Comparison of ENCODE assay signal across 8 cellular contexts in genomic region chr12:49296836-49297694, GRCh38. TPM values are rescaled to one million over a fixed set of nuclear protein-coding genes. Genes with fewer than 3 reads are reported as not detected.
DNase-seq lines count a peak whose midpoint lies in the region; ATAC-seq, FAIRE-seq and TF ChIP-seq lines count a peak whose summit lies in the region.

No MANE protein-coding gene starts in this region.

- H3K9me1 ChIP-seq in K562 (ENCODE audit: control insufficient read depth, insufficient read depth, low read length), result peaks cover 10% of the 10 kb centered on the region

- H3K4me3 ChIP-seq in BLaER1 (peak overlapping the region; percentile 51), HCT116 (replicated peaks in 1 of 2; ENCODE audit: low read depth in 1 of 2, low read length in 2 of 2) (peak overlapping the region; percentile 47 to 48), K562 (peak overlapping the region; percentile 43), lower lobe of right lung (peak overlapping the region; percentile 37)

- no peaks in the 10 kb centered on the region for H3K36me3 ChIP-seq in BLaER1
- no peaks in the 10 kb centered on the region for H3K36me3 ChIP-seq in HCT116 (ENCODE audit: control insufficient read depth in 1 of 2, insufficient read depth in 2 of 2, low read length in 2 of 2)
- no peaks in the 10 kb centered on the region for H3K36me3 ChIP-seq in K562 (ENCODE audit: control insufficient read depth, insufficient read depth, low read length)
- H3K36me3 ChIP-seq in lower lobe of right lung, result no peaks in the 10 kb centered on the region

- H3K9me2 ChIP-seq in HCT116 (ENCODE audit: insufficient read depth), result no peaks in the 10 kb centered on the region

- TF ChIP-seq POLR2A in HCT116 (IDR thresholded peaks at IDR 0.05; ENCODE audit: borderline replicate concordance, extremely low read depth, insufficient read depth, insufficient read length), result no peak
- no peak for TF ChIP-seq POLR2A in K562 (conservative IDR thresholded peaks at IDR 0.05)

- H3K79me2 ChIP-seq in HCT116 (ENCODE audit: insufficient read depth, low read length) (no peaks in the 10 kb centered on the region), K562 (ENCODE audit: control insufficient read depth, insufficient read depth, low read length) (no peaks in the 10 kb centered on the region)

- TF ChIP-seq CTCF in HCT116 (IDR thresholded peaks at IDR 0.05 in 2 of 3, conservative IDR thresholded peaks at IDR 0.05 in 1 of 3; ENCODE audit: borderline replicate concordance in 1 of 3, insufficient read depth in 1 of 3, low read depth in 2 of 3, low read length in 2 of 3) (peak in 2 of 3 experiments; percentile 20 to 34; a peak in 3 of 6 replicates), K562 (IDR thresholded peaks at IDR 0.05 in 2 of 3, conservative IDR thresholded peaks at IDR 0.05 in 1 of 3; ENCODE audit: insufficient read depth in 2 of 3, low read depth in 1 of 3, low read length in 3 of 3) (peak; percentile 35 to 66 (median 45); a peak in 5 of 6 replicates), lower lobe of right lung (IDR thresholded peaks at IDR 0.05) (peak; percentile 33)

- H3K27me3 ChIP-seq in BLaER1, result peaks cover 71% of the 10 kb centered on the region
- no peaks in the 10 kb centered on the region for H3K27me3 ChIP-seq in HCT116 (ENCODE audit: insufficient read depth, low read length)
- no peaks in the 10 kb centered on the region for H3K27me3 ChIP-seq in K562 (ENCODE audit: control insufficient read depth in 2 of 2, insufficient read depth in 2 of 2, low read length in 2 of 2)
- peaks cover 75% of the 10 kb centered on the region for H3K27me3 ChIP-seq in lower lobe of right lung (ENCODE audit: low read depth)

- CTCF ChIA-PET in HCT116 (lab: Charles Lee) (interaction anchor here (0.6 to 3.2 kb wide), 20 partner anchors 8 to 217 kb away, joined by 3 to 25 read pairs (median 4); partner anchors contain the start of genes C1QL4, DNAJC22, SPATS2 and TROAP), K562 (lab: Yijun Ruan, JAX; ENCODE audit: low intra/inter-chr PET ratio) (interaction anchor here (0.5 to 2.0 kb wide), 2 partner anchors 45 to 162 kb away, joined by 6 to 7 read pairs; no protein-coding TSS in a partner anchor)

- TF ChIP-seq RAD21 in HCT116 (IDR thresholded peaks at IDR 0.05; ENCODE audit: low read depth) (no peak), K562 (CRISPR knock-in tag; conservative IDR thresholded peaks at IDR 0.05 in 1 of 2, IDR thresholded peaks at IDR 0.05 in 1 of 2) (no peak; a peak in 1 of 4 replicates)

- H2AFZ ChIP-seq in HCT116 (ENCODE audit: low read depth, low read length, poor library complexity, severe bottlenecking) (peak overlapping the region; percentile 29), K562 (ENCODE audit: low read depth, low read length) (peak overlapping the region; percentile 92)

- intact Hi-C loops in HCT116 (cut with micrococcal nuclease), result no loop called here
- intact Hi-C loops in K562 (cut with micrococcal nuclease), result no loop called here
- intact Hi-C loops in lower lobe of right lung (cut with DNase I), result no loop called here

- H3K4me2 ChIP-seq in BLaER1 (peak overlapping the region; percentile 69), HCT116 (ENCODE audit: low read length) (peak overlapping the region; percentile 87), K562 (ENCODE audit: insufficient read depth, low read length) (peak overlapping the region; percentile 85)

- peak; percentile 83 for ATAC-seq in HCT116
- ATAC-seq in K562, result peak; percentile 92
- ATAC-seq in lower lobe of right lung, result peak; percentile 62 to 66
- no peak for ATAC-seq in HG02970 (IDR thresholded peaks at IDR 0.05; ENCODE audit: low FRiP score, unreplicated experiment)
- no peak for ATAC-seq in GM18873 (IDR thresholded peaks at IDR 0.05; ENCODE audit: low FRiP score, unreplicated experiment)

- RAD21 ChIA-PET in HCT116 (lab: Charles Lee; ENCODE audit: low non-redundant PET in 1 of 2, low total read pairs in 2 of 2, uncharacterized antibody in 2 of 2, unreplicated experiment in 2 of 2), result interaction anchor here (0.8 to 1.5 kb wide), 2 partner anchors 25 to 26 kb away, joined by 3 read pairs; partner anchors contain the start of gene TROAP (in 1 of the 2)

- DNase-seq in HCT116 (ENCODE audit: low read depth, low spot score) (peak; percentile 62), RCC 7860 (ENCODE audit: low spot score) (peak; percentile 34), K562 (ENCODE audit: extremely low read depth in 1 of 4, low spot score in 3 of 4) (peak; percentile 89 to 91 (median 90)), lower lobe of right lung (peak; percentile 57), cortex of kidney (lab: John Stamatoyannopoulos, UW) (no peak)

- FAIRE-seq in RCC 7860 (lab: Jason Lieb, UNC) (no peak), K562 (lab: Jason Lieb, UNC) (peak; percentile 74)

- peaks cover 34% of the 10 kb centered on the region for H3K4me1 ChIP-seq in BLaER1
- H3K4me1 ChIP-seq in HCT116 (ENCODE audit: control insufficient read depth in 1 of 2, insufficient read depth in 2 of 2, low read length in 2 of 2), result peaks cover 10 to 39% of the 10 kb centered on the region in 2 experiments; a peak in 3 of 4 replicates
- H3K4me1 ChIP-seq in K562 (replicated peaks in 1 of 2; ENCODE audit: control insufficient read depth in 2 of 2, insufficient read depth in 2 of 2, low read length in 2 of 2), result peaks cover 19 to 62% of the 10 kb centered on the region in 2 experiments; a peak in 4 of 5 replicates
- H3K4me1 ChIP-seq in lower lobe of right lung, result peaks cover 39% of the 10 kb centered on the region

- H3K9me3 ChIP-seq in BLaER1 (no peaks in the 10 kb centered on the region), HCT116 (ENCODE audit: control insufficient read depth in 1 of 2, insufficient read depth in 1 of 2, low read depth in 1 of 2, low read length in 2 of 2) (no peaks in the 10 kb centered on the region), K562 (replicated peaks; ENCODE audit: control insufficient read depth, insufficient read depth, low read depth, low read length) (no peaks in the 10 kb centered on the region), lower lobe of right lung (no peaks in the 10 kb centered on the region)

- 2% methylated on average over 58 of the region's 77 CpGs for WGBS in K562 (ENCODE audit: insufficient coverage, low coverage, missing lambda C conversion rate)

- BruUV-seq in HCT116 (replicated peaks; lab: Mats Ljungman, UMichigan) (TSS peak; percentile 65), K562 (replicated peaks; lab: Mats Ljungman, UMichigan) (no TSS peak)

- in situ Hi-C loops in K562 (cut with MboI), result no loop called here

- H3K9ac ChIP-seq in BLaER1 (no peak overlapping the region), HCT116 (ENCODE audit: low read length) (peak overlapping the region; percentile 32; the same call in 1 of the 2 replicates), K562 (ENCODE audit: insufficient read depth in 1 of 2, low read depth in 2 of 2, low read length in 2 of 2) (peak overlapping the region; percentile 16 to 89; a peak in 3 of 4 replicates)

- H3K27ac ChIP-seq in BLaER1 (no peak overlapping the region), HCT116 (ENCODE audit: low read depth, low read length) (no peak overlapping the region; the same call in 1 of the 2 replicates), K562 (ENCODE audit: extremely low read depth, low read depth, low read length) (no peak overlapping the region), lower lobe of right lung (no peak overlapping the region)

- H4K20me1 ChIP-seq in BLaER1 (peaks cover 31% of the 10 kb centered on the region), HCT116 (ENCODE audit: insufficient read depth) (no peaks in the 10 kb centered on the region), K562 (replicated peaks; ENCODE audit: control insufficient read depth, insufficient read depth, low read length) (no peaks in the 10 kb centered on the region)

- no peak for TF ChIP-seq EP300 in K562 (IDR thresholded peaks at IDR 0.05; ENCODE audit: low read length)

- POLR2A ChIA-PET in HCT116 (lab: Charles Lee), result interaction anchor here (0.6 to 1.6 kb wide), 8 partner anchors 8 to 255 kb away, joined by 3 to 13 read pairs (median 4); partner anchors contain the start of gene TROAP
- POLR2A ChIA-PET in K562 (lab: Yijun Ruan, JAX), result interaction anchor here (0.6 to 2.9 kb wide), 11 partner anchors 9 to 1370 kb away, joined by 3 to 10 read pairs (median 4); partner anchors contain the start of genes DNAJC22 and TROAP

RNA-seq across cellular contexts. Expression of gene PRPH, which starts 2.1 kb away (rescaled TPM):
- total RNA-seq in HCT116 (2021; ENCODE audit: unreplicated experiment), result 6.7 TPM
- 13.6 and 17.7 TPM in 2 replicates for polyA plus RNA-seq in HCT116 (2012)
- not detected in 2 replicates for total RNA-seq in K562 (2011; cell fraction: chromatin; rRNA removed; ENCODE audit: low replicate concordance)
- 0.13 and 0.67 TPM in 2 replicates for total RNA-seq in K562 (2011; cell fraction: nucleolus; rRNA removed)
- 0.81 TPM in 1 of 2 replicates, not detected in the other for total RNA-seq in K562 (2011; cell fraction: nucleoplasm; rRNA removed)
- 0.27 and 1.3 TPM in 2 replicates for total RNA-seq in K562 (2014; rRNA removed)
- total RNA-seq in K562 (2014; rRNA removed; fragmentation: Illumina TruSeq; extraction: Trizol), result 0.36 and 0.51 TPM in 2 replicates
- 0.41 TPM in 1 of 2 replicates, not detected in the other for total RNA-seq in K562 (2015; rRNA removed; fragmentation: Illumina TruSeq; extraction: Trizol)
- total RNA-seq in K562 (2021), result 0.81 and 1.6 TPM in 2 replicates
- polyA plus RNA-seq in K562 (2011; rRNA removed), result 0.71 and 1.4 TPM in 2 replicates
- 1.2 and 2.7 TPM in 2 replicates for polyA plus RNA-seq in K562 (2011; cell fraction: cytosol; rRNA removed)
- polyA plus RNA-seq in K562 (2011; cell fraction: nucleus; rRNA removed), result 0.65 and 1.4 TPM in 2 replicates
- 1.1 and 4.3 TPM in 2 replicates for polyA plus RNA-seq in K562 (2012)
- polyA plus RNA-seq in K562 (2014; fragmentation: Illumina TruSeq; extraction: Trizol), result 0.97 and 1.3 TPM in 2 replicates
- 1 to 10 TPM; 1.8 to 1.9 TPM for polyA plus RNA-seq in K562 (2014; fragmentation: Nextera tagmentation; extraction: Ambion mirVana)
- 1.3 TPM in 2 replicates for polyA plus RNA-seq in K562 (2014; rRNA removed)
- 0.84 TPM in 1 of 2 replicates, not detected in the other for polyA minus RNA-seq in K562 (2011; rRNA and poly(A)+ RNA removed)
- not detected in 2 replicates for polyA minus RNA-seq in K562 (2011; cell fraction: cytosol; rRNA and poly(A)+ RNA removed)
- polyA minus RNA-seq in K562 (2011; cell fraction: nucleus; rRNA and poly(A)+ RNA removed), result not detected in 2 replicates
- 1.0 TPM for total RNA-seq in lower lobe of right lung

RNA-seq across cellular contexts. Expression of gene TROAP, which starts 26.0 kb away (rescaled TPM):
- total RNA-seq in HCT116 (2021; ENCODE audit: unreplicated experiment), result 99.1 TPM
- 96.2 and 124 TPM in 2 replicates for polyA plus RNA-seq in HCT116 (2012)
- total RNA-seq in K562 (2011; cell fraction: chromatin; rRNA removed; ENCODE audit: low replicate concordance), result 116 and 289 TPM in 2 replicates
- total RNA-seq in K562 (2011; cell fraction: nucleolus; rRNA removed), result 173 and 178 TPM in 2 replicates
- 141 and 151 TPM in 2 replicates for total RNA-seq in K562 (2011; cell fraction: nucleoplasm; rRNA removed)
- total RNA-seq in K562 (2014; rRNA removed), result 60.4 and 60.8 TPM in 2 replicates
- total RNA-seq in K562 (2014; rRNA removed; fragmentation: Illumina TruSeq; extraction: Trizol), result 39.0 and 56.5 TPM in 2 replicates
- 59.2 and 59.8 TPM in 2 replicates for total RNA-seq in K562 (2015; rRNA removed; fragmentation: Illumina TruSeq; extraction: Trizol)
- 72.9 and 83.0 TPM in 2 replicates for total RNA-seq in K562 (2021)
- 46.4 and 61.0 TPM in 2 replicates for polyA plus RNA-seq in K562 (2011; rRNA removed)
- 34.7 and 45.0 TPM in 2 replicates for polyA plus RNA-seq in K562 (2011; cell fraction: cytosol; rRNA removed)
- polyA plus RNA-seq in K562 (2011; cell fraction: nucleus; rRNA removed), result 167 and 238 TPM in 2 replicates
- polyA plus RNA-seq in K562 (2012), result 67.5 and 72.2 TPM in 2 replicates
- 171 and 183 TPM in 2 replicates for polyA plus RNA-seq in K562 (2014; fragmentation: Illumina TruSeq; extraction: Trizol)
- polyA plus RNA-seq in K562 (2014; fragmentation: Nextera tagmentation; extraction: Ambion mirVana), result 10 to 100 TPM; 52.1 to 53.7 TPM
- polyA plus RNA-seq in K562 (2014; rRNA removed), result 101 and 112 TPM in 2 replicates
- 26.0 and 27.1 TPM in 2 replicates for polyA minus RNA-seq in K562 (2011; rRNA and poly(A)+ RNA removed)
- 28.1 and 36.8 TPM in 2 replicates for polyA minus RNA-seq in K562 (2011; cell fraction: cytosol; rRNA and poly(A)+ RNA removed)
- 70.8 and 123 TPM in 2 replicates for polyA minus RNA-seq in K562 (2011; cell fraction: nucleus; rRNA and poly(A)+ RNA removed)
- 1.4 TPM for total RNA-seq in lower lobe of right lung

RNA-seq across cellular contexts. Expression of gene TUBA1C, which starts 32.2 kb away (rescaled TPM):
- 571 TPM for total RNA-seq in HCT116 (2021; ENCODE audit: unreplicated experiment)
- 1,132 and 1,135 TPM in 2 replicates for polyA plus RNA-seq in HCT116 (2012)
- total RNA-seq in K562 (2011; cell fraction: chromatin; rRNA removed; ENCODE audit: low replicate concordance), result 176 and 423 TPM in 2 replicates
- 383 and 414 TPM in 2 replicates for total RNA-seq in K562 (2011; cell fraction: nucleolus; rRNA removed)
- 358 and 385 TPM in 2 replicates for total RNA-seq in K562 (2011; cell fraction: nucleoplasm; rRNA removed)
- total RNA-seq in K562 (2014; rRNA removed), result 755 and 1,088 TPM in 2 replicates
- total RNA-seq in K562 (2014; rRNA removed; fragmentation: Illumina TruSeq; extraction: Trizol), result 779 and 914 TPM in 2 replicates
- 912 and 926 TPM in 2 replicates for total RNA-seq in K562 (2015; rRNA removed; fragmentation: Illumina TruSeq; extraction: Trizol)
- total RNA-seq in K562 (2021), result 839 and 845 TPM in 2 replicates
- 2,698 and 3,950 TPM in 2 replicates for polyA plus RNA-seq in K562 (2011; rRNA removed)
- 6,167 and 6,224 TPM in 2 replicates for polyA plus RNA-seq in K562 (2011; cell fraction: cytosol; rRNA removed)
- 965 and 1,239 TPM in 2 replicates for polyA plus RNA-seq in K562 (2011; cell fraction: nucleus; rRNA removed)
- 1,132 and 1,153 TPM in 2 replicates for polyA plus RNA-seq in K562 (2012)
- polyA plus RNA-seq in K562 (2014; fragmentation: Illumina TruSeq; extraction: Trizol), result 2,770 and 3,012 TPM in 2 replicates
- 1,000 to 10,000 TPM in 1 of 2 experiments, 100 to 1,000 TPM in 1; 776 to 1,185 TPM for polyA plus RNA-seq in K562 (2014; fragmentation: Nextera tagmentation; extraction: Ambion mirVana)
- 1,517 and 1,660 TPM in 2 replicates for polyA plus RNA-seq in K562 (2014; rRNA removed)
- 2,193 and 2,971 TPM in 2 replicates for polyA minus RNA-seq in K562 (2011; rRNA and poly(A)+ RNA removed)
- polyA minus RNA-seq in K562 (2011; cell fraction: cytosol; rRNA and poly(A)+ RNA removed), result 751 and 929 TPM in 2 replicates
- 192 and 360 TPM in 2 replicates for polyA minus RNA-seq in K562 (2011; cell fraction: nucleus; rRNA and poly(A)+ RNA removed)
- 96.0 TPM for total RNA-seq in lower lobe of right lung

RNA-seq across cellular contexts. Expression of gene C1QL4, which starts 39.9 kb away (rescaled TPM):
- 8.1 TPM for total RNA-seq in HCT116 (2021; ENCODE audit: unreplicated experiment)
- polyA plus RNA-seq in HCT116 (2012), result 6.4 and 8.2 TPM in 2 replicates
- 0.77 and 1.9 TPM in 2 replicates for total RNA-seq in K562 (2011; cell fraction: chromatin; rRNA removed; ENCODE audit: low replicate concordance)
- 2.7 and 2.8 TPM in 2 replicates for total RNA-seq in K562 (2011; cell fraction: nucleolus; rRNA removed)
- 1.3 and 1.9 TPM in 2 replicates for total RNA-seq in K562 (2011; cell fraction: nucleoplasm; rRNA removed)
- 2.0 and 2.1 TPM in 2 replicates for total RNA-seq in K562 (2014; rRNA removed)
- total RNA-seq in K562 (2014; rRNA removed; fragmentation: Illumina TruSeq; extraction: Trizol), result 0.10 and 0.15 TPM in 2 replicates
- total RNA-seq in K562 (2015; rRNA removed; fragmentation: Illumina TruSeq; extraction: Trizol), result 0.14 and 0.23 TPM in 2 replicates
- total RNA-seq in K562 (2021), result 1.4 and 1.5 TPM in 2 replicates
- 0.35 and 0.81 TPM in 2 replicates for polyA plus RNA-seq in K562 (2011; rRNA removed)
- polyA plus RNA-seq in K562 (2011; cell fraction: cytosol; rRNA removed), result 0.75 and 1.8 TPM in 2 replicates
- polyA plus RNA-seq in K562 (2011; cell fraction: nucleus; rRNA removed), result 2.0 and 2.9 TPM in 2 replicates
- 0.64 and 1.00 TPM in 2 replicates for polyA plus RNA-seq in K562 (2012)
- 0.31 and 0.61 TPM in 2 replicates for polyA plus RNA-seq in K562 (2014; fragmentation: Illumina TruSeq; extraction: Trizol)
- under 1 TPM; 0.08 to 0.10 TPM for polyA plus RNA-seq in K562 (2014; fragmentation: Nextera tagmentation; extraction: Ambion mirVana)
- 1.2 and 1.3 TPM in 2 replicates for polyA plus RNA-seq in K562 (2014; rRNA removed)
- 0.18 TPM in 1 of 2 replicates, not detected in the other for polyA minus RNA-seq in K562 (2011; rRNA and poly(A)+ RNA removed)
- 0.38 and 1.0 TPM in 2 replicates for polyA minus RNA-seq in K562 (2011; cell fraction: cytosol; rRNA and poly(A)+ RNA removed)
- 0.94 and 1.00 TPM in 2 replicates for polyA minus RNA-seq in K562 (2011; cell fraction: nucleus; rRNA and poly(A)+ RNA removed)
- total RNA-seq in lower lobe of right lung, result not detected

RNA-seq across cellular contexts. Expression of gene DNAJC22, which starts 49.6 kb away (rescaled TPM):
- total RNA-seq in HCT116 (2021; ENCODE audit: unreplicated experiment) (27.7 TPM), K562 (2014; rRNA removed) (0.50 and 0.69 TPM in 2 replicates), K562 (2014; rRNA removed; fragmentation: Illumina TruSeq; extraction: Trizol) (0.47 and 0.99 TPM in 2 replicates), K562 (2015; rRNA removed; fragmentation: Illumina TruSeq; extraction: Trizol) (0.40 and 0.45 TPM in 2 replicates), K562 (2021) (0.62 and 0.69 TPM in 2 replicates), lower lobe of right lung (0.18 TPM)
- 9.8 and 12.1 TPM in 2 replicates for polyA plus RNA-seq in HCT116 (2012)
- 2.1 and 4.9 TPM in 2 replicates for total RNA-seq in K562 (2011; cell fraction: chromatin; rRNA removed; ENCODE audit: low replicate concordance)
- 2.0 and 2.3 TPM in 2 replicates for total RNA-seq in K562 (2011; cell fraction: nucleolus; rRNA removed)
- 1.7 and 2.2 TPM in 2 replicates for total RNA-seq in K562 (2011; cell fraction: nucleoplasm; rRNA removed)
- polyA plus RNA-seq in K562 (2011; rRNA removed) (0.83 and 1.2 TPM in 2 replicates), K562 (2014; fragmentation: Illumina TruSeq; extraction: Trizol) (0.36 and 0.61 TPM in 2 replicates), K562 (2014; fragmentation: Nextera tagmentation; extraction: Ambion mirVana) (under 1 TPM; 0.10 to 0.15 TPM), K562 (2014; rRNA removed) (0.36 and 0.98 TPM in 2 replicates)
- polyA plus RNA-seq in K562 (2011; cell fraction: cytosol; rRNA removed), result 0.80 and 0.89 TPM in 2 replicates
- polyA plus RNA-seq in K562 (2011; cell fraction: nucleus; rRNA removed), result 0.98 and 2.8 TPM in 2 replicates
- 0.30 and 0.51 TPM in 2 replicates for polyA plus RNA-seq in K562 (2012)
- polyA minus RNA-seq in K562 (2011; rRNA and poly(A)+ RNA removed), result 0.57 and 0.84 TPM in 2 replicates
- polyA minus RNA-seq in K562 (2011; cell fraction: cytosol; rRNA and poly(A)+ RNA removed), result 0.73 and 0.95 TPM in 2 replicates
- polyA minus RNA-seq in K562 (2011; cell fraction: nucleus; rRNA and poly(A)+ RNA removed), result 0.33 and 0.67 TPM in 2 replicates

Comparison
In these comparisons a context has a peak if more than half of its experiments do, and no peak if none do; other contexts are left out.
1. ATAC-seq: peak in HCT116 (single experiment), K562 (single experiment) and lower lobe of right lung (2 of 2); none in HG02970 (single experiment) and GM18873 (single experiment).
2. RNA of gene TROAP, which starts 26.0 kb away (total RNA-seq): 99.1 TPM in HCT116 (single experiment) and 39.0 to 289 TPM in K562; 1.4 TPM in lower lobe of right lung (single experiment); every median in the first group is over 10 times any median in the second.
3. Peak in every context shown above with its lines, with median percentiles within 50 percentile points of each other: H3K4me2 ChIP-seq, H3K4me3 ChIP-seq and CTCF ChIP-seq.